25 cellular contexts compared by ENCODE assay signal in genomic region chr5:142543951-142544753, GRCh38.
DNase-seq lines count a peak whose midpoint lies in the region; ATAC-seq and TF ChIP-seq lines count a peak whose summit lies in the region.
"Had no signal": no experiment of that assay in that cellular context is flagged by ENCODE, and none has a peak within 500 bp of the region (broad histone marks: within the 10 kb centered on the region; RNA-seq: fewer than 3 reads in every experiment).

No MANE protein-coding gene starts in this region.

- no peak for TF ChIP-seq POLR2A in IMR-90 (IDR thresholded peaks at IDR 0.05; ENCODE audit: low read depth, low read length)

- H2BK5ac ChIP-seq in IMR-90 (ENCODE audit: low read depth, low read length, poor library complexity, severe bottlenecking) = peak overlapping the region; percentile 85

- peaks cover 25% of the 10 kb centered on the region for H3K9me1 ChIP-seq in IMR-90 (ENCODE audit: insufficient read depth, low read length)

- peak overlapping the region; percentile 79 to 85 for H4K8ac ChIP-seq in IMR-90 (ENCODE audit: low read depth in 2 of 2, low read length in 2 of 2)

- peak overlapping the region; percentile 86 for H3K14ac ChIP-seq in IMR-90 (replicated peaks; ENCODE audit: low read depth, low read length)

- no peak overlapping the region for H3K4me3 ChIP-seq in IMR-90 (ENCODE audit: insufficient read depth, low read depth, low read length)
- H3K4me3 ChIP-seq: PC-9, SK-N-MC, thoracic aorta had no signal

- peak overlapping the region; percentile 95 for H3K23ac ChIP-seq in IMR-90 (ENCODE audit: low read depth, low read length)

- no peaks in the 10 kb centered on the region for H4K20me1 ChIP-seq in IMR-90 (ENCODE audit: insufficient read depth, low read length)

- DNase-seq in A172 (ENCODE audit: low spot score) (peak; percentile 22), IMR-90 (peak; percentile 51), astrocyte of the hippocampus (ENCODE audit: low read depth, low spot score) (peak; percentile 22), kidney tubule cell (ENCODE audit: low spot score) (peak; percentile 46), anterior cingulate cortex (lab: John Stamatoyannopoulos, UW) (no peak)
- no peak for DNase-seq in stimulated activated CD4-positive, alpha-beta T cell treated with anti-CD3 and anti-CD28 coated beads, Interleukin-4, amount 100 ng/mL, for 1 hour
- DNase-seq: ACHN; activated CD4-positive, CD25-positive, alpha-beta regulatory T cell; activated CD8-positive, alpha-beta T cell treated with anti-CD3 and anti-CD28 coated beads, Interleukin-2, amount 10 ng/mL, durations not matched to agents 7 days and 5 days; activated naive CD4-positive, alpha-beta T cell; activated T-cell treated with anti-CD3 and anti-CD28 coated beads, Interleukin-2, amount 50 U/mL, for 24 hours; KBM-7; mammary epithelial cell; MV-4-11; natural killer cell; NCI-H1930; NCI-H345; PC-9 had no signal

- H3K18ac ChIP-seq in IMR-90 (ENCODE audit: low read depth, low read length) = no peak overlapping the region; the same call in 1 of the 2 replicates

- no peak for TF ChIP-seq RAD21 in IMR-90 (IDR thresholded peaks at IDR 0.05; ENCODE audit: low read length)

- H3K4me1 ChIP-seq in IMR-90 (ENCODE audit: control insufficient read depth, insufficient read depth, low read length) = peaks cover 20% of the 10 kb centered on the region

- H3K4me2 ChIP-seq in IMR-90 (ENCODE audit: low read depth, low read length) = no peak overlapping the region
- H3K4me2 ChIP-seq: PC-9 had no signal

- peak overlapping the region; percentile 93 for H3K4ac ChIP-seq in IMR-90 (ENCODE audit: low read depth, low read length)

- H3K36me3 ChIP-seq in IMR-90 (ENCODE audit: control insufficient read depth, insufficient read depth, low read length) = no peaks in the 10 kb centered on the region
- H3K36me3 ChIP-seq: thoracic aorta had no signal

- BruUV-seq in IMR-90 (replicated peaks; lab: Mats Ljungman, UMichigan) = no TSS peak

- H2BK20ac ChIP-seq in IMR-90 (ENCODE audit: low read depth, low read length) = peak overlapping the region; percentile 83

- in situ Hi-C loops in IMR-90 (cut with MboI; ENCODE audit: low sequenced_read_pairs) = no loop called here

- H4K91ac ChIP-seq in IMR-90 (ENCODE audit: insufficient read depth, low read depth, low read length) = peak overlapping the region; percentile 81

- no peaks in the 10 kb centered on the region for H3K9me3 ChIP-seq in IMR-90 (ENCODE audit: control insufficient read depth, insufficient read depth, low read length)
- H3K9me3 ChIP-seq: thoracic aorta had no signal

- 100% methylated on average over 2 of the region's 9 CpGs; no CpG with 5 or more reads in 1 of the 2 experiments for WGBS in IMR-90 (ENCODE audit: extremely low coverage in 2 of 2, insufficient read length in 1 of 2), 2 experiments

- CTCF ChIA-PET in IMR-90 (lab: Yijun Ruan, JAX) = interaction anchor here (1.1 to 1.4 kb wide), 2 partner anchors 377 to 393 kb away, joined by 3 read pairs; no protein-coding TSS in a partner anchor

- POLR2A ChIA-PET in IMR-90 (lab: Charles Lee; ENCODE audit: unreplicated experiment) = interaction anchor here (0.5 kb wide), 1 partner anchor 262 kb away, joined by 11 read pairs; no protein-coding TSS in a partner anchor

- ATAC-seq in IMR-90 (ENCODE audit: low read depth) (peak; percentile 34), GM21619 (IDR thresholded peaks at IDR 0.05; ENCODE audit: unreplicated experiment) (no peak), GM21825 (IDR thresholded peaks at IDR 0.05; ENCODE audit: unreplicated experiment) (no peak)
- ATAC-seq: activated CD8-positive, alpha-beta T cell treated with anti-CD3 and anti-CD28 coated beads, Interleukin-2, amount 10 ng/mL, durations not matched to agents 7 days and 5 days; natural killer cell; sciatic nerve; stimulated activated effector memory CD8-positive, alpha-beta T cell treated with anti-CD3 and anti-CD28 coated beads, Interleukin-12 subunit alpha, Interleukin-12 subunit beta, amount 100 ng/mL, for 72 hours had no signal

- H3K56ac ChIP-seq in IMR-90 (ENCODE audit: extremely low read depth, insufficient read depth, low read length) = peak overlapping the region; percentile 26; the same call in 1 of the 2 replicates

- peak overlapping the region; percentile 6 for H3K27ac ChIP-seq in IMR-90 (ENCODE audit: insufficient read depth, low read length)
- H3K27ac ChIP-seq: C4-2B, PC-9, SK-N-MC had no signal

- H2AK9ac ChIP-seq in IMR-90 (replicated peaks; ENCODE audit: low read depth, low read length, poor library complexity) = peak overlapping the region; percentile 26

- dilution Hi-C loops in IMR-90 (cut with HindIII; ENCODE audit: low sequenced_read_pairs, unreplicated experiment) = loop anchor here (25.0 kb wide), 1 partner anchor 407 kb away; no protein-coding TSS in a partner anchor

- peak overlapping the region; percentile 19 for H2AFZ ChIP-seq in IMR-90 (replicated peaks; ENCODE audit: low read length, poor library complexity)
- H2AFZ ChIP-seq: PC-9 had no signal

- peaks cover 0 to 31% of the 10 kb centered on the region in 2 experiments; a peak in 2 of 4 replicates for H3K79me1 ChIP-seq in IMR-90 (ENCODE audit: low read depth in 1 of 2, low read length in 2 of 2)

- H3K9ac ChIP-seq in IMR-90 (ENCODE audit: low read depth, low read length) = no peak overlapping the region

- peak overlapping the region; percentile 81; the same call in 2 of the 3 replicates for H2BK15ac ChIP-seq in IMR-90 (ENCODE audit: low read depth, low read length)

- peak overlapping the region; percentile 81; the same call in 1 of the 2 replicates for H4K5ac ChIP-seq in IMR-90 (ENCODE audit: low read depth, low read length)

- no peak for TF ChIP-seq CTCF in IMR-90 (conservative IDR thresholded peaks at IDR 0.05; ENCODE audit: low read depth, low read length)

- intact Hi-C loops in IMR-90 (cut with micrococcal nuclease) = loop anchor here (10.0 kb wide), 1 partner anchor 99 kb away; no protein-coding TSS in a partner anchor

- H2AK5ac ChIP-seq in IMR-90 (ENCODE audit: low read depth, low read length) = peak overlapping the region; percentile 99

- H2BK120ac ChIP-seq in IMR-90 (ENCODE audit: low read depth, low read length) = peak overlapping the region; percentile 91

- no peaks in the 10 kb centered on the region for H3K27me3 ChIP-seq in IMR-90 (ENCODE audit: control insufficient read depth, insufficient read depth, low read length)

TF ChIP-seq in IMR-90, 13 proteins besides CTCF, POLR2A, EP300 and RAD21:
- TF ChIP-seq, protein P1, sequence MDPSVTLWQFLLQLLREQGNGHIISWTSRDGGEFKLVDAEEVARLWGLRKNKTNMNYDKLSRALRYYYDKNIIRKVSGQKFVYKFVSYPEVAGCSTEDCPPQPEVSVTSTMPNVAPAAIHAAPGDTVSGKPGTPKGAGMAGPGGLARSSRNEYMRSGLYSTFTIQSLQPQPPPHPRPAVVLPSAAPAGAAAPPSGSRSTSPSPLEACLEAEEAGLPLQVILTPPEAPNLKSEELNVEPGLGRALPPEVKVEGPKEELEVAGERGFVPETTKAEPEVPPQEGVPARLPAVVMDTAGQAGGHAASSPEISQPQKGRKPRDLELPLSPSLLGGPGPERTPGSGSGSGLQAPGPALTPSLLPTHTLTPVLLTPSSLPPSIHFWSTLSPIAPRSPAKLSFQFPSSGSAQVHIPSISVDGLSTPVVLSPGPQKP (IDR thresholded peaks at IDR 0.05; ENCODE audit: borderline replicate concordance, low read depth, low read length) = no peak
- TF ChIP-seq BHLHE40 (IDR thresholded peaks at IDR 0.05; ENCODE audit: low read depth, low read length) (no peak), MAFK (IDR thresholded peaks at IDR 0.05; ENCODE audit: low read depth, low read length) (no peak)

Comparison
In these comparisons a context has a peak if more than half of its experiments do, and no peak if none do; other contexts are left out.
1. DNase-seq: peak in A172 (single experiment), IMR-90 (single experiment), astrocyte of the hippocampus (single experiment) and kidney tubule cell (single experiment); none in anterior cingulate cortex (0 of 58) and stimulated activated CD4-positive, alpha-beta T cell treated with anti-CD3 and anti-CD28 coated beads, Interleukin-4, amount 100 ng/mL, for 1 hour (single experiment).